Comparison of ENCODE assay signal across 1 cellular context in genomic region chr17:41620583-41621434, GRCh38.
TF ChIP-seq lines count a peak whose summit lies in the region.

No MANE protein-coding gene starts in this region.

TF ChIP-seq in HEK293, 187 proteins besides CTCF, POLR2A, EP300 and RAD21 (continued from another document):
- 0 out of 2 replicates have a peak, but pooled peaks have one; percentile 24 for TF ChIP-seq ZNF394 (tag by site-specific recombination; IDR thresholded peaks at IDR 0.05; ENCODE audit: borderline replicate concordance)
- TF ChIP-seq ZNF600 (tag by site-specific recombination; IDR thresholded peaks at IDR 0.05): peak; percentile 84; the same call in 1 of the 2 replicates
- no peak for TF ChIP-seq ZNF169 (tag by site-specific recombination; IDR thresholded peaks at IDR 0.05)
- TF ChIP-seq SP7 (tag by site-specific recombination; IDR thresholded peaks at IDR 0.05): 0 out of 2 replicates have a peak, but pooled peaks have one; percentile 22
- peak; percentile 56 for TF ChIP-seq EGR2 (tag by site-specific recombination; IDR thresholded peaks at IDR 0.05; ENCODE audit: low read depth)
- TF ChIP-seq ZBTB6 (tag by site-specific recombination; IDR thresholded peaks at IDR 0.05): peak; percentile 66; the same call in 1 of the 2 replicates
- no peak for TF ChIP-seq ZBTB49 (tag by site-specific recombination; IDR thresholded peaks at IDR 0.05; ENCODE audit: low read depth)
- no peak for TF ChIP-seq KLF17 (tag by site-specific recombination; IDR thresholded peaks at IDR 0.05)
